8 cellular contexts compared by ENCODE assay signal in genomic region chr17:38800237-38800760, GRCh38. TPM values are rescaled to one million over a fixed set of nuclear protein-coding genes. Genes with fewer than 3 reads are reported as not detected.
DNase-seq lines count a peak whose midpoint lies in the region; ATAC-seq and TF ChIP-seq lines count a peak whose summit lies in the region.

No MANE protein-coding gene starts in this region.

- H3K27ac Mint-ChIP-seq in naive thymus-derived CD4-positive, alpha-beta T cell = peak overlapping the region; percentile 59 to 95 (median 88)

- peak overlapping the region; percentile 82 to 100 (median 92) for H3K4me3 Mint-ChIP-seq in naive thymus-derived CD4-positive, alpha-beta T cell

- H3K27me3 Mint-ChIP-seq in naive thymus-derived CD4-positive, alpha-beta T cell = no peaks in the 10 kb centered on the region

- TF ChIP-seq CTCF in BE2C (IDR thresholded peaks at IDR 0.05; ENCODE audit: low read depth, low read length) = no peak

- peaks cover 3% of the 10 kb centered on the region for H3K4me1 ChIP-seq in BE2C
- peaks cover 15 to 21% of the 10 kb centered on the region in 2 donors for H3K4me1 ChIP-seq in naive thymus-derived CD4-positive, alpha-beta T cell (ENCODE audit: control insufficient read depth in 2 of 2, insufficient read depth in 2 of 2, low read length in 2 of 2)

- H3K27me3 ChIP-seq in BE2C = no peaks in the 10 kb centered on the region
- H3K27me3 ChIP-seq in naive thymus-derived CD4-positive, alpha-beta T cell (ENCODE audit: control insufficient read depth in 2 of 2, insufficient read depth in 2 of 2, low read length in 2 of 2) = no peaks in the 10 kb centered on the region

- no peaks in the 10 kb centered on the region for H3K9me3 ChIP-seq in BE2C
- no peaks in the 10 kb centered on the region for H3K9me3 ChIP-seq in KOPT-K1 (ENCODE audit: insufficient read depth, low read length, poor library complexity, severe bottlenecking)
- no peaks in the 10 kb centered on the region for H3K9me3 ChIP-seq in naive thymus-derived CD4-positive, alpha-beta T cell (ENCODE audit: control insufficient read depth in 2 of 3, low read length in 3 of 3)

- peak overlapping the region; percentile 75 for H3K4me3 ChIP-seq in BE2C (ENCODE audit: low read depth, low read length)
- peak overlapping the region; percentile 93 for H3K4me3 ChIP-seq in naive thymus-derived CD4-positive, alpha-beta T cell (ENCODE audit: low read length)

- CTCF ChIA-PET in naive thymus-derived CD4-positive, alpha-beta T cell (lab: Charles Lee) = interaction anchor here (0.6 to 1.3 kb wide), 2 partner anchors 72 to 195 kb away, joined by 3 read pairs; no protein-coding TSS in a partner anchor

- in situ Hi-C loops in KBM-7 (cut with MboI; ENCODE audit: low pct_unique_long_range_greater_than_20kb, low sequenced_read_pairs) = no loop called here

- intact Hi-C loops in naive thymus-derived CD4-positive, alpha-beta T cell (cut with micrococcal nuclease) = loop anchor here in 1 of 2 donors (1.0 kb wide), 3 partner anchors 25 to 353 kb away; partner anchors contain the start of genes CWC25 and RPL23

- no peak for ATAC-seq in naive thymus-derived CD4-positive, alpha-beta T cell
- ATAC-seq in GM21529 (IDR thresholded peaks at IDR 0.05; ENCODE audit: unreplicated experiment) = no peak

- peaks cover 31 to 43% (median 41%) of the 10 kb centered on the region in 7 donors for H3K4me1 Mint-ChIP-seq in naive thymus-derived CD4-positive, alpha-beta T cell

- H3K36me3 Mint-ChIP-seq in naive thymus-derived CD4-positive, alpha-beta T cell = peaks cover 7 to 29% (median 19%) of the 10 kb centered on the region in 5 donors

- peak overlapping the region; percentile 92 for H3K27ac ChIP-seq in KOPT-K1 (ENCODE audit: low read depth, low read length, poor library complexity, severe bottlenecking)
- peak overlapping the region; percentile 95 for H3K27ac ChIP-seq in cingulate gyrus (ENCODE audit: low read depth, low read length)
- H3K27ac ChIP-seq in naive thymus-derived CD4-positive, alpha-beta T cell (ENCODE audit: low read depth, low read length) = peak overlapping the region; percentile 81

- DNase-seq in BE2C = no peak
- DNase-seq in naive thymus-derived CD4-positive, alpha-beta T cell = no peak
- DNase-seq in NOMO-1 (lab: John Stamatoyannopoulos, UW; ENCODE audit: unreplicated experiment in 2 of 2) = no peak
- DNase-seq in dedifferentiated amniotic fluid mesenchymal stem cell (ENCODE audit: extremely low spot score) = no peak
- DNase-seq in KBM-7 = no peak

- H3K36me3 ChIP-seq in BE2C (peaks cover 40% of the 10 kb centered on the region), KOPT-K1 (ENCODE audit: insufficient read depth, low read length) (peaks cover 66% of the 10 kb centered on the region)
- H3K36me3 ChIP-seq in naive thymus-derived CD4-positive, alpha-beta T cell (ENCODE audit: control insufficient read depth in 2 of 3, insufficient read depth in 3 of 3, low read length in 3 of 3) = peaks cover 0 to 40% (median 7%) of the 10 kb centered on the region in 3 experiments

- POLR2A ChIA-PET in naive thymus-derived CD4-positive, alpha-beta T cell (lab: Charles Lee) = interaction anchor here (0.8 to 1.4 kb wide), 3 partner anchors 48 to 300 kb away, joined by 3 to 5 read pairs (median 4); partner anchors contain the start of gene PSMB3

- no peaks in the 10 kb centered on the region for H3K9me3 Mint-ChIP-seq in naive thymus-derived CD4-positive, alpha-beta T cell

RNA-seq across cellular contexts. Expression of gene PIP4K2B, which starts 0.9 kb away (rescaled TPM):
- polyA plus RNA-seq in BE2C (2012; ENCODE audit: insufficient read depth, insufficient read length, low read depth) = 82.6 TPM
- total RNA-seq in naive thymus-derived CD4-positive, alpha-beta T cell = 10 to 100 TPM; 32.4 to 67.9 (median 49.1) TPM
- polyA plus RNA-seq in naive thymus-derived CD4-positive, alpha-beta T cell = 10 to 100 TPM; 17.5 to 18.6 TPM

RNA-seq across cellular contexts. Expression of gene CWC25, which starts 24.8 kb away (rescaled TPM):
- polyA plus RNA-seq in BE2C (2012; ENCODE audit: insufficient read depth, insufficient read length, low read depth) = 30.8 TPM
- 10 to 100 TPM; 33.0 to 69.5 (median 53.4) TPM for total RNA-seq in naive thymus-derived CD4-positive, alpha-beta T cell
- polyA plus RNA-seq in naive thymus-derived CD4-positive, alpha-beta T cell = 1 to 10 TPM; 5.0 to 8.5 TPM

RNA-seq across cellular contexts. Expression of gene PSMB3, which starts 47.8 kb away (rescaled TPM):
- polyA plus RNA-seq in BE2C (2012; ENCODE audit: insufficient read depth, insufficient read length, low read depth) = 471 TPM
- 100 to 1,000 TPM in 2 of 5 experiments, 10 to 100 TPM in 3; 60.8 to 287 (median 92.1) TPM for total RNA-seq in naive thymus-derived CD4-positive, alpha-beta T cell
- 100 to 1,000 TPM; 382 to 410 TPM for polyA plus RNA-seq in naive thymus-derived CD4-positive, alpha-beta T cell

RNA-seq across cellular contexts. Expression of gene PCGF2, which starts 52.2 kb away (rescaled TPM):
- 232 TPM for polyA plus RNA-seq in BE2C (2012; ENCODE audit: insufficient read depth, insufficient read length, low read depth)
- 1 to 10 TPM in 1 of 5 experiments, under 1 TPM in 1, not detected in 3; 0.34 to 2.7 TPM for total RNA-seq in naive thymus-derived CD4-positive, alpha-beta T cell
- under 1 TPM in 1 of 2 donors, not detected in 1; 0.09 TPM for polyA plus RNA-seq in naive thymus-derived CD4-positive, alpha-beta T cell

RNA-seq across cellular contexts. Expression of gene RPL23, which starts 53.2 kb away (rescaled TPM):
- polyA plus RNA-seq in BE2C (2012; ENCODE audit: insufficient read depth, insufficient read length, low read depth) = 917 TPM
- 1,000 to 10,000 TPM; 1,312 to 2,438 (median 1,877) TPM for total RNA-seq in naive thymus-derived CD4-positive, alpha-beta T cell
- 1,000 to 10,000 TPM; 1,326 to 1,996 TPM for polyA plus RNA-seq in naive thymus-derived CD4-positive, alpha-beta T cell
